8 cellular contexts compared by ENCODE assay signal in the genomic region with DNA sequence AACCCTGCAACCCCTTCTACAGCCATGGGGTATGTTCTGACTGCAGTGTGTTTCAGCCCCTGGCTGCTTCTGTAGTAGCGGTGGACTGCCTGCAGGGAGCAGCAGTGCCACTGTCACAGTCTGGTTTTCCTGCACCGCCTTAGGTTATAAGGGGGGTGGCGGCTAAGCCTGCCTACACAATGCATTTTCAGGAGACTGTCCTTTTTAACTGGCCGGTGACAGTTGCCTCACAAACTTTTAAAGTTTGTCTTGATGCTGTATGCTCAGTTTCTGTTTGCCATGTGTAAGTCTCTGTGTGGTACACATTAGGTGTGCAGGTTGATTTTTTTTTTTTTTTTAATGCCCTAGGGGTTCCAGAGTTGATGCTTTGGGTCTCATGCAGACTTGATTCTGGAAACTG. TPM values are rescaled to one million over a fixed set of nuclear protein-coding genes. Genes with fewer than 3 reads are reported as not detected.
DNase-seq lines count a peak whose midpoint lies in the region; ATAC-seq and TF ChIP-seq lines count a peak whose summit lies in the region.

No MANE protein-coding gene starts in this region.

- no peaks in the 10 kb centered on the region for H3K9me2 ChIP-seq in PC-3 (replicated peaks; ENCODE audit: low read length)

- no peaks in the 10 kb centered on the region for H3K27me3 Mint-ChIP-seq in activated T-cell treated with anti-CD3 and anti-CD28 coated beads, Interleukin-2, amount 50 U/mL, for 24 hours
- H3K27me3 Mint-ChIP-seq in nephron (ENCODE audit: low read depth): no peaks in the 10 kb centered on the region

- no peak overlapping the region for H2AFZ ChIP-seq in PC-3 (ENCODE audit: low read length)

- no peaks in the 10 kb centered on the region for H3K9me3 Mint-ChIP-seq in activated T-cell treated with anti-CD3 and anti-CD28 coated beads, Interleukin-2, amount 50 U/mL, for 24 hours
- H3K9me3 Mint-ChIP-seq in nephron: no peaks in the 10 kb centered on the region

- POLR2A ChIA-PET in PC-3 (lab: Charles Lee; ENCODE audit: unreplicated experiment): no interaction called here

- no peaks in the 10 kb centered on the region for H3K4me1 ChIP-seq in PC-3 (ENCODE audit: insufficient read depth, low read length)

- H3K4me1 Mint-ChIP-seq in activated T-cell treated with anti-CD3 and anti-CD28 coated beads, Interleukin-2, amount 50 U/mL, for 24 hours (ENCODE audit: low read depth): peaks cover 7% of the 10 kb centered on the region
- H3K4me1 Mint-ChIP-seq in nephron: peaks cover 13% of the 10 kb centered on the region

- no peaks in the 10 kb centered on the region for H3K9me3 ChIP-seq in PC-3 (ENCODE audit: low read length)

- H3K9ac ChIP-seq in PC-3 (ENCODE audit: low read length): no peak overlapping the region

- ATAC-seq in HG03354 (IDR thresholded peaks at IDR 0.05; ENCODE audit: poor library complexity, severe bottlenecking, unreplicated experiment) (peak; percentile 79), PC-3 (peak; percentile 93)

- H3F3A ChIP-seq in PC-3 (ENCODE audit: low read length, unreplicated experiment): no peaks in the 10 kb centered on the region

- no peaks in the 10 kb centered on the region for H3K79me2 ChIP-seq in PC-3 (ENCODE audit: low read length)

- DNase-seq in NCI-H748 (lab: John Stamatoyannopoulos, UW; ENCODE audit: unreplicated experiment): peak; percentile 49
- DNase-seq in NCI-H748 treated with DMSO at 0.1 percent for 48 hours (lab: John Stamatoyannopoulos, UW): no peak
- peak; percentile 51 for DNase-seq in PC-3
- peak; percentile 85 for DNase-seq in activated T-cell treated with anti-CD3 and anti-CD28 coated beads, Interleukin-2, amount 50 U/mL, for 24 hours
- DNase-seq in fibroblast of gingiva (ENCODE audit: low read depth): peak; percentile 48
- DNase-seq in stimulated activated naive CD4-positive, alpha-beta T cell treated with Interleukin-2 at 50 U/mL for 16 hours (lab: John Stamatoyannopoulos, UW): peak; percentile 61

- no peak overlapping the region for H3K4me3 Mint-ChIP-seq in activated T-cell treated with anti-CD3 and anti-CD28 coated beads, Interleukin-2, amount 50 U/mL, for 24 hours
- H3K4me3 Mint-ChIP-seq in nephron: no peak overlapping the region

- H3K27me3 ChIP-seq in PC-3 (ENCODE audit: low read length): no peaks in the 10 kb centered on the region

- H3K4me2 ChIP-seq in PC-3 (ENCODE audit: low read length): no peak overlapping the region

- intact Hi-C loops in PC-3 (cut with micrococcal nuclease): loop anchor here (1.0 kb wide), 1 partner anchor 158 kb away; no protein-coding TSS in a partner anchor

- TF ChIP-seq CTCF in PC-3 (conservative IDR thresholded peaks at IDR 0.05; ENCODE audit: low read depth, low read length) (peak; percentile 72), nephron (IDR thresholded peaks at IDR 0.05; ENCODE audit: unreplicated experiment in 3 of 3) (peak; percentile 85 to 90 (median 89))

- H3K27ac Mint-ChIP-seq in activated T-cell treated with anti-CD3 and anti-CD28 coated beads, Interleukin-2, amount 50 U/mL, for 24 hours: peak overlapping the region; percentile 63
- no peak overlapping the region for H3K27ac Mint-ChIP-seq in nephron

- H3K4me3 ChIP-seq in PC-3 (ENCODE audit: low read length): no peak overlapping the region

- CTCF ChIA-PET in PC-3 (lab: Charles Lee): no interaction called here

- H3K36me3 Mint-ChIP-seq in activated T-cell treated with anti-CD3 and anti-CD28 coated beads, Interleukin-2, amount 50 U/mL, for 24 hours (ENCODE audit: low read depth): peaks cover 94% of the 10 kb centered on the region
- H3K36me3 Mint-ChIP-seq in nephron (ENCODE audit: low read depth): peaks cover 73% of the 10 kb centered on the region

- H3K36me3 ChIP-seq in PC-3 (ENCODE audit: low read depth, low read length): peaks cover 55% of the 10 kb centered on the region

- no peaks in the 10 kb centered on the region for H4K20me1 ChIP-seq in PC-3 (ENCODE audit: low read length)

- no TSS peak for BruUV-seq in PC-3 (replicated peaks; lab: Mats Ljungman, UMichigan)

- no peak overlapping the region for H3K27ac ChIP-seq in PC-3 (ENCODE audit: low read length)

RNA-seq across cellular contexts. Expression of a gene that starts 53.0 kb away (rescaled TPM):
- 22.0 and 25.6 TPM in 2 replicates for total RNA-seq in PC-3 (2014; rRNA removed)
